Comparison of ENCODE assay signal across 8 cellular contexts in the genomic region with DNA sequence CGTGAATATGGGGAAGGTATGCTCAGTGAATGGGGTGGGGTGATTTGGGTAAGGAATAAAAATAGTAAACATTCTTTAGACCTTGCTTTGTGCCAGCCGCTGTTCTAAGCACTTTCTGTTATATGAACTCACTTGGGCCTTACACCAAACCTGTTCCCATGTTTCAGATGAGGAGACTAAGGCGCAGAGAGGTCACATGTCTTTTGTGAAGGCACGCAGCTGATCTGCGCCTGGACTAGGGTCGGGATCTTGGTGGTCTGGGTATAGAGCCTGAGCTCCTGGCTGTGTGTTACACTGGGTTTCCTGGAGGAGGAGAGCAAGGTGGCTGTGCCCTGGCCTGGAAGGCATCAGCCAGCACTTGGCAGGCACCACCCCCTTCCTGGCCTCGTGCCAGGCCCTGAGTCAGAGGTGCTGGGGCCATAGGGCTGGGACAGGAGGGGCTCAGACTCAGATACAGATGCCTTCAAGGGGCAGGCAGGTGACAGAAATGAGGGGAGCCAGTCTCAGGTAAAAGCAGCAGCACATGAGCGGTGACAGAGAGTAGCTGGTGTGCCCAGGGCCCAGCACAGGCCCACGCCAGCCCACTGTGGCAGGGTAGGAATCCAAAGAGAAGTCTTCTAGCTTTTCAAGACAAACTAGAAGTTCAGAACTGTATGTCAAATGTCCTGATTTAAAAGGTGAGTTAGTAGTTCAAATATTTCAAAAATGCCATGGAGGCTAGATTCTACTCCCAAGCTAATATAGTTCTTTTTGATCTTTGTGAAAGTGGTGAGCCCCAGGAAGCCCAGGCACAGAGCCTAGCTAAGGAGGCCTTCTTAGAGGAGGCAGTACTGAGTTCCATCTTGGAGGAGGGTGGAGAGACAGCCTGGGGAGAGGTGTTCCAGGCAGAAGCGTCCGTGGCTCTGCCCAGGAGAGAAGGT.
A peak's percentile ranks its signal among the peaks of the same experiment; 100 is the strongest.
DNase-seq lines count a peak whose midpoint lies in the region.

No MANE protein-coding gene starts in this region.

- DNase-seq in NCI-H1436 (lab: John Stamatoyannopoulos, UW) (peak; percentile 51), NCI-H1436 treated with DMSO at 0.1 percent for 48 hours (lab: John Stamatoyannopoulos, UW) (no peak), NCI-H2196 (lab: John Stamatoyannopoulos, UW; ENCODE audit: unreplicated experiment) (peak; percentile 89), kidney glomerular epithelial cell (lab: John Stamatoyannopoulos, UW) (peak; percentile 47), T-helper 9 cell (no peak), SIG-M5 treated with dmso at 0.1 percent for 504 hours (lab: John Stamatoyannopoulos, UW; ENCODE audit: unreplicated experiment) (no peak)
- DNase-seq in activated naive CD8-positive, alpha-beta T cell treated with anti-CD3 and anti-CD28 coated beads, Interleukin-2, amount 50 U/mL, for 16 hours (ENCODE audit: low read depth, low spot score) = peak; percentile 11
- DNase-seq in stimulated activated CD8-positive, alpha-beta memory T cell treated with anti-CD3 and anti-CD28 coated beads, Interleukin-4, amount 100 ng/mL, for 24 hours (ENCODE audit: low read depth) = peak; percentile 64

Comparison
In these comparisons a context has a peak if more than half of its experiments do, and no peak if none do; other contexts are left out.
1. DNase-seq: peak in NCI-H1436 (single experiment), NCI-H2196 (single experiment), activated naive CD8-positive, alpha-beta T cell treated with anti-CD3 and anti-CD28 coated beads, Interleukin-2, amount 50 U/mL, for 16 hours (single experiment), kidney glomerular epithelial cell (single experiment) and stimulated activated CD8-positive, alpha-beta memory T cell treated with anti-CD3 and anti-CD28 coated beads, Interleukin-4, amount 100 ng/mL, for 24 hours (single experiment); none in NCI-H1436 treated with DMSO at 0.1 percent for 48 hours (single experiment), T-helper 9 cell (single experiment) and SIG-M5 treated with dmso at 0.1 percent for 504 hours (single experiment).